ENCODE assay signal across 1 cellular context in genomic region chr20:6362245-6362644, GRCh38.
TF ChIP-seq lines count a peak whose summit lies in the region.

No MANE protein-coding gene starts in this region.

TF ChIP-seq in HepG2, 621 proteins besides CTCF, POLR2A, EP300 and RAD21:
- TF ChIP-seq MAFF (IDR thresholded peaks at IDR 0.05; ENCODE audit: low read depth, low read length) (peak; percentile 52), MAFK (conservative IDR thresholded peaks at IDR 0.05 in 1 of 2, IDR thresholded peaks at IDR 0.05 in 1 of 2; ENCODE audit: low read length in 2 of 2) (peak; percentile 20 to 61; a peak in 2 of 4 replicates)
- TF ChIP-seq, protein P1, sequence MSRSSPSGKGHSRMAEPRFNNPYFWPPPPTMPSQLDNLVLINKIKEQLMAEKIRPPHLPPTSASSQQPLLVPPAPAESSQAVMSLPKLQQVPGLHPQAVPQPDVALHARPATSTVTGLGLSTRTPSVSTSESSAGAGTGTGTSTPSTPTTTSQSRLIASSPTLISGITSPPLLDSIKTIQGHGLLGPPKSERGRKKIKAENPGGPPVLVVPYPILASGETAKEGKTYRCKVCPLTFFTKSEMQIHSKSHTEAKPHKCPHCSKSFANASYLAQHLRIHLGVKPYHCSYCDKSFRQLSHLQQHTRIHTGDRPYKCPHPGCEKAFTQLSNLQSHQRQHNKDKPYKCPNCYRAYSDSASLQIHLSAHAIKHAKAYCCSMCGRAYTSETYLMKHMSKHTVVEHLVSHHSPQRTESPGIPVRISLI (CRISPR knock-in tag; IDR thresholded peaks at IDR 0.05; ENCODE audit: borderline replicate concordance) = no peak
